ENCODE assay signal across 21 cellular contexts in genomic region chr2:38159621-38160020, GRCh38.
DNase-seq lines count a peak whose midpoint lies in the region; ATAC-seq, FAIRE-seq and TF ChIP-seq lines count a peak whose summit lies in the region.
"Had no signal": no experiment of that assay in that cellular context is flagged by ENCODE, and none has a peak within 500 bp of the region (broad histone marks: within the 10 kb centered on the region; RNA-seq: fewer than 3 reads in every experiment).

No MANE protein-coding gene starts in this region.

- no peak for FAIRE-seq in GM19239 (lab: Jason Lieb, UNC)
- FAIRE-seq in kidney (lab: Jason Lieb, UNC) = no peak

- ATAC-seq in left cardiac atrium (peak; percentile 68 to 89), upper lobe of right lung (peak; percentile 80)
- ATAC-seq: activated CD8-positive, alpha-beta memory T cell treated with anti-CD3 and anti-CD28 coated beads, Interleukin-2, amount 10 ng/mL, durations not matched to agents 7 days and 5 days; stimulated activated naive CD8-positive, alpha-beta T cell treated with anti-CD3 and anti-CD28 coated beads, Interleukin-15, Interleukin-2, amounts not matched to agents 100 U/mL and 50 U/mL, for 24 hours had no signal

- H3K27me3 ChIP-seq in adrenal gland (no peaks in the 10 kb centered on the region), upper lobe of right lung (no peaks in the 10 kb centered on the region)

- H3K27ac Mint-ChIP-seq in nephron = peak overlapping the region; percentile 93 to 99 (median 96)
- H3K27ac Mint-ChIP-seq: activated CD8-positive, alpha-beta memory T cell treated with anti-CD3 and anti-CD28 coated beads, Interleukin-2, amount 10 ng/mL, durations not matched to agents 7 days and 5 days had no signal

- H3K9ac ChIP-seq in kidney (ENCODE audit: low read length in 2 of 2) = no peak overlapping the region

- H3K27ac ChIP-seq in adrenal gland = peak overlapping the region in 3 of 5 donors; percentile 16 to 64 (median 44)
- H3K27ac ChIP-seq in upper lobe of right lung = peak overlapping the region; percentile 44
- H3K27ac ChIP-seq in kidney (ENCODE audit: low read depth in 2 of 2, low read length in 2 of 2) = no peak overlapping the region
- H3K27ac ChIP-seq: PC-9, SK-N-MC had no signal

- peaks cover 4% of the 10 kb centered on the region for H3K27me3 Mint-ChIP-seq in nephron (ENCODE audit: low read depth)

- H3K4me3 Mint-ChIP-seq in nephron = peak overlapping the region in 1 of 3 experiments; percentile 6
- H3K4me3 Mint-ChIP-seq: activated CD8-positive, alpha-beta memory T cell treated with anti-CD3 and anti-CD28 coated beads, Interleukin-2, amount 10 ng/mL, durations not matched to agents 7 days and 5 days had no signal

- 70 to 82% (median 73%) methylated on average over 5 of the region's 5 CpGs for WGBS in adrenal gland, 4 donors

- H3K4me1 ChIP-seq in adrenal gland (replicated peaks in 1 of 2) (peaks cover 6% of the 10 kb centered on the region in 2 donors), upper lobe of right lung (peaks cover 23% of the 10 kb centered on the region), kidney (ENCODE audit: control insufficient read depth in 1 of 2, insufficient read depth in 1 of 2, low read depth in 1 of 2, low read length in 2 of 2) (peaks cover 0 to 2% of the 10 kb centered on the region in 2 donors)
- H3K4me1 ChIP-seq: Caco-2 had no signal

- H3K36me3 ChIP-seq in adrenal gland (replicated peaks in 1 of 2) = no peaks in the 10 kb centered on the region
- H3K36me3 ChIP-seq in upper lobe of right lung = no peaks in the 10 kb centered on the region
- H3K36me3 ChIP-seq in kidney (ENCODE audit: control insufficient read depth in 1 of 2, insufficient read depth in 2 of 2, low read length in 2 of 2) = no peaks in the 10 kb centered on the region

- no peaks in the 10 kb centered on the region for H3K36me3 Mint-ChIP-seq in nephron (ENCODE audit: low read depth)
- H3K36me3 Mint-ChIP-seq: activated CD8-positive, alpha-beta memory T cell treated with anti-CD3 and anti-CD28 coated beads, Interleukin-2, amount 10 ng/mL, durations not matched to agents 7 days and 5 days had no signal

- no peaks in the 10 kb centered on the region for H3K9me3 ChIP-seq in adrenal gland (replicated peaks in 1 of 3)
- H3K9me3 ChIP-seq in upper lobe of right lung = no peaks in the 10 kb centered on the region
- H3K9me3 ChIP-seq in kidney (ENCODE audit: control insufficient read depth in 1 of 2, low read length in 2 of 2) = no peaks in the 10 kb centered on the region
- H3K9me3 ChIP-seq: Caco-2 had no signal

- no peaks in the 10 kb centered on the region for H3K9me3 Mint-ChIP-seq in nephron

- TF ChIP-seq CTCF in adrenal gland (IDR thresholded peaks at IDR 0.05) = no peak
- TF ChIP-seq CTCF in nephron (IDR thresholded peaks at IDR 0.05; ENCODE audit: unreplicated experiment in 3 of 3) = no peak
- no peak for TF ChIP-seq CTCF in upper lobe of right lung (IDR thresholded peaks at IDR 0.05)
- TF ChIP-seq CTCF in kidney (IDR thresholded peaks at IDR 0.05; ENCODE audit: borderline replicate concordance, extremely low read depth, insufficient read depth) = no peak

- H3K4me1 Mint-ChIP-seq in nephron = peaks cover 86% of the 10 kb centered on the region
- H3K4me1 Mint-ChIP-seq: activated CD8-positive, alpha-beta memory T cell treated with anti-CD3 and anti-CD28 coated beads, Interleukin-2, amount 10 ng/mL, durations not matched to agents 7 days and 5 days had no signal

- H3K4me3 ChIP-seq in adrenal gland (no peak overlapping the region), upper lobe of right lung (no peak overlapping the region), kidney (ENCODE audit: low read length in 2 of 2) (no peak overlapping the region)
- H3K4me3 ChIP-seq: PC-9, SK-N-MC had no signal

- intact Hi-C loops in adrenal gland (cut with DNase I) (no loop called here), left cardiac atrium (cut with DNase I) (no loop called here), upper lobe of right lung (cut with DNase I) (no loop called here), kidney (cut with DNase I) (no loop called here)

- no peak for TF ChIP-seq POLR2A in adrenal gland (IDR thresholded peaks at IDR 0.05)

- DNase-seq in adrenal gland = no peak
- no peak for DNase-seq in left cardiac atrium
- DNase-seq in upper lobe of right lung = no peak
- no peak for DNase-seq in SW480 (ENCODE audit: low spot score)
- no peak for DNase-seq in GM19239 (ENCODE audit: insufficient read length, low spot score)
- no peak for DNase-seq in kidney
- DNase-seq: activated CD8-positive, alpha-beta memory T cell treated with anti-CD3 and anti-CD28 coated beads, Interleukin-2, amount 10 ng/mL, durations not matched to agents 7 days and 5 days; activated effector memory CD4-positive, alpha-beta T cell treated with Interleukin-2 at 50 U/mL for 16 hours; AML-193; Caco-2; cerebellar nuclear complex; effector CD8-positive, alpha-beta T cell; Karpas-422; NCI-H1417; NCI-H2171 treated with DMSO at 0.1 percent for 48 hours; NCI-H774; PC-9; stimulated activated naive CD8-positive, alpha-beta T cell treated with anti-CD3 and anti-CD28 coated beads, Interleukin-15, Interleukin-2, amounts not matched to agents 100 U/mL and 50 U/mL, for 24 hours; T1000 had no signal

Comparison
In these comparisons a context has a peak if more than half of its experiments do, and no peak if none do; other contexts are left out.
1. H3K27ac ChIP-seq: peak in adrenal gland (3 of 5) and upper lobe of right lung (single experiment); none in kidney (0 of 2).